In the genomic region with DNA sequence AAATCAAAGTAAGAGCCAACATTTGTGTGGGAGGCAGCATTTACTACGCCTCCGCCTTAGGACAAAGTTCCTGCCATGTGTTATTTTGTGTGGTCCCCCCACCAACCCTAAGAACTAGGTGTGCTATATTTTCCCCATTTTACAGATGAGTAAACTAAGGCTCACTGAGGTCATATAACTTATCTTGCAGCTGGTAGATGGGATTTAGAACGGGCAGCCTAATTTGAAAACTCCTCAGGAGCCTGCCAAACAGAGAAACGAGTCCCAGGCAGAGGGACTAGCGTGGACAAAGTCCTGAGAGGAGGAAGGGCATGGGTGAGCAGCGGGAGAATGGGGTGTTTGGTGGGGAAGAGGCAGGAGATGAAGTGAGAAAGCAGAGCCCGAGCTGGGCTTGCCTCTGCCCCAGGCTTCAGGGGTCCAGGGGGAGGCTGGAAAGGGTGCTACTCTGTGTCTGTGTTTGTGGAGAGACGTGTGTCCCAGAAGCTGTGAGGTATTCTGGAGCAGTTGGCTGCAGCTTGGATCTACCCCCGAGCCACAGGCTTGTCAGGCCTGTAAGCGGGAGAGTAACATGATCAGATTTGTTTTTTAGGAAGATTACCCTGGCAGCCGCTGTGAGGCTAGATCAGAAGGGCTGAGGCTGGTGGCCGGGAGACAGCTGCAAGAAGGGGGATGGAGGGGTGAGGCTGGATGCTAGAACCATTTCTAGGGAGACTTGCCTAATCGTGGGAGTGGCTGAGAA, we compare ENCODE assay signal across 15 cellular contexts. TPM values are rescaled to one million over a fixed set of nuclear protein-coding genes. Genes with fewer than 3 reads are reported as not detected.
DNase-seq lines count a peak whose midpoint lies in the region; ATAC-seq and TF ChIP-seq lines count a peak whose summit lies in the region.
"Had no signal": no experiment of that assay in that cellular context is flagged by ENCODE, and none has a peak within 500 bp of the region (broad histone marks: within the 10 kb centered on the region; RNA-seq: fewer than 3 reads in every experiment).

No MANE protein-coding gene starts in this region.

- H3K36me3 Mint-ChIP-seq in activated T-helper 17 cell treated with anti-CD3 and anti-CD28 coated beads, Interleukin-2, amount 50 U/mL, for 72 hours (ENCODE audit: low read depth): peaks cover 94% of the 10 kb centered on the region
- H3K36me3 Mint-ChIP-seq in nephron progenitor cell (ENCODE audit: low read depth): peaks cover 24% of the 10 kb centered on the region
- H3K36me3 Mint-ChIP-seq in CD14-positive monocyte: peaks cover 44 to 54% of the 10 kb centered on the region in 2 donors

- peak overlapping the region; percentile 13 for H3K4me3 Mint-ChIP-seq in activated T-helper 17 cell treated with anti-CD3 and anti-CD28 coated beads, Interleukin-2, amount 50 U/mL, for 72 hours
- H3K4me3 Mint-ChIP-seq in nephron progenitor cell (peak overlapping the region; percentile 33), CD14-positive monocyte (peak overlapping the region in 1 of 2 donors; percentile 9)

- H3K4me1 Mint-ChIP-seq in activated T-helper 17 cell treated with anti-CD3 and anti-CD28 coated beads, Interleukin-2, amount 50 U/mL, for 72 hours: peaks cover 37% of the 10 kb centered on the region
- H3K4me1 Mint-ChIP-seq in nephron progenitor cell (peaks cover 66% of the 10 kb centered on the region), CD14-positive monocyte (peaks cover 39% of the 10 kb centered on the region)

- intact Hi-C loops in CD14-positive monocyte (cut with micrococcal nuclease): loop anchor here in 1 of 2 donors (10.0 kb wide), 1 partner anchor 155 kb away; no protein-coding TSS in a partner anchor

- DNase-seq in NCI-H2171 treated with DMSO at 0.1 percent for 48 hours (lab: John Stamatoyannopoulos, UW) (peak; percentile 73), NCI-H2171 (lab: John Stamatoyannopoulos, UW) (no peak), nephron progenitor cell (no peak), CD14-positive monocyte (ENCODE audit: low spot score) (no peak)
- DNase-seq: 8988T; amygdala; Kasumi-1; NCI-H1436 treated with DMSO at 0.1 percent for 48 hours; NCI-H446; stimulated activated CD4-positive, alpha-beta T cell treated with anti-CD3 and anti-CD28 coated beads, Interleukin-12 subunit alpha, Interleukin-12 subunit beta, amount 100 ng/mL, for 4 hours had no signal

- peak overlapping the region; percentile 61 for H3K27ac Mint-ChIP-seq in activated T-helper 17 cell treated with anti-CD3 and anti-CD28 coated beads, Interleukin-2, amount 50 U/mL, for 72 hours
- H3K27ac Mint-ChIP-seq in nephron progenitor cell (peak overlapping the region; percentile 20), CD14-positive monocyte (no peak overlapping the region)
- H3K27ac Mint-ChIP-seq: progenitor cell of endocrine pancreas had no signal

- no peaks in the 10 kb centered on the region for H3K27me3 Mint-ChIP-seq in activated T-helper 17 cell treated with anti-CD3 and anti-CD28 coated beads, Interleukin-2, amount 50 U/mL, for 72 hours
- H3K27me3 Mint-ChIP-seq in nephron progenitor cell (ENCODE audit: low read depth, poor library complexity) (no peaks in the 10 kb centered on the region), CD14-positive monocyte (ENCODE audit: low read depth in 3 of 3) (peaks cover 9 to 16% (median 12%) of the 10 kb centered on the region in 3 donors)
- H3K27me3 Mint-ChIP-seq: progenitor cell of endocrine pancreas had no signal

- ATAC-seq in activated T-helper 17 cell treated with anti-CD3 and anti-CD28 coated beads, Interleukin-2, amount 50 U/mL, for 72 hours (replicated peaks): no peak
- ATAC-seq in HG02884 (IDR thresholded peaks at IDR 0.05; ENCODE audit: unreplicated experiment) (no peak), GM18520 (IDR thresholded peaks at IDR 0.05; ENCODE audit: unreplicated experiment) (no peak)

- TF ChIP-seq POLR2A in GM19193 (IDR thresholded peaks at IDR 0.05; ENCODE audit: extremely low read depth, insufficient read depth, insufficient read length): peak; percentile 18

- TF ChIP-seq CTCF in nephron progenitor cell (IDR thresholded peaks at IDR 0.05) (no peak), CD14-positive monocyte (IDR thresholded peaks at IDR 0.05) (no peak)

- no peaks in the 10 kb centered on the region for H3K9me3 Mint-ChIP-seq in activated T-helper 17 cell treated with anti-CD3 and anti-CD28 coated beads, Interleukin-2, amount 50 U/mL, for 72 hours
- no peaks in the 10 kb centered on the region for H3K9me3 Mint-ChIP-seq in nephron progenitor cell
- peaks cover 0 to 2% (median 0%) of the 10 kb centered on the region in 7 donors for H3K9me3 Mint-ChIP-seq in CD14-positive monocyte

RNA-seq across cellular contexts. Expression of a gene that starts 5.0 kb away (rescaled TPM):
- total RNA-seq in activated T-helper 17 cell treated with anti-CD3 and anti-CD28 coated beads, Interleukin-2, amount 50 U/mL, for 72 hours: 100 to 1,000 TPM; 232 to 395 TPM
- polyA plus RNA-seq in CD14-positive monocyte: under 1 TPM; 0.72 to 0.82 TPM

RNA-seq across cellular contexts. Expression of a gene that starts 20.1 kb away (rescaled TPM):
- total RNA-seq in activated T-helper 17 cell treated with anti-CD3 and anti-CD28 coated beads, Interleukin-2, amount 50 U/mL, for 72 hours: 10 to 100 TPM; 36.1 to 57.3 TPM
- 10 to 100 TPM; 53.4 to 61.2 TPM for polyA plus RNA-seq in CD14-positive monocyte

RNA-seq across cellular contexts. Expression of a gene that starts 35.3 kb away (rescaled TPM):
- total RNA-seq in activated T-helper 17 cell treated with anti-CD3 and anti-CD28 coated beads, Interleukin-2, amount 50 U/mL, for 72 hours: 10 to 100 TPM; 29.6 to 39.1 TPM
- polyA plus RNA-seq in CD14-positive monocyte: not detected

RNA-seq across cellular contexts. Expression of a gene that starts 38.1 kb away (rescaled TPM):
- total RNA-seq in activated T-helper 17 cell treated with anti-CD3 and anti-CD28 coated beads, Interleukin-2, amount 50 U/mL, for 72 hours: 1 to 10 TPM; 1.6 to 4.3 TPM
- not detected for polyA plus RNA-seq in CD14-positive monocyte

RNA-seq across cellular contexts. Expression of a gene that starts 42.5 kb away (rescaled TPM):
- total RNA-seq in activated T-helper 17 cell treated with anti-CD3 and anti-CD28 coated beads, Interleukin-2, amount 50 U/mL, for 72 hours: 100 to 1,000 TPM; 235 to 375 TPM
- 100 to 1,000 TPM; 625 to 689 TPM for polyA plus RNA-seq in CD14-positive monocyte

Comparison
In these comparisons a context has a peak if more than half of its experiments do, and no peak if none do; other contexts are left out.
1. H3K27ac Mint-ChIP-seq: peak in activated T-helper 17 cell treated with anti-CD3 and anti-CD28 coated beads, Interleukin-2, amount 50 U/mL, for 72 hours (single experiment) and nephron progenitor cell (single experiment); none in CD14-positive monocyte (0 of 7).